Comparison of ENCODE assay signal across 13 cellular contexts in genomic region chr9:92723299-92723625, GRCh38. TPM values are rescaled to one million over a fixed set of nuclear protein-coding genes. Genes with fewer than 3 reads are reported as not detected.
DNase-seq lines count a peak whose midpoint lies in the region; ATAC-seq and TF ChIP-seq lines count a peak whose summit lies in the region.
"Had no signal": no experiment of that assay in that cellular context is flagged by ENCODE, and none has a peak within 500 bp of the region (broad histone marks: within the 10 kb centered on the region; RNA-seq: fewer than 3 reads in every experiment).

No MANE protein-coding gene starts in this region.

- H3K9me3 Mint-ChIP-seq in activated naive CD4-positive, alpha-beta T cell treated with anti-CD3 and anti-CD28 coated beads, Interleukin-2, amount 50 U/mL, for 24 hours, result no peaks in the 10 kb centered on the region
- no peaks in the 10 kb centered on the region for H3K9me3 Mint-ChIP-seq in chondrocyte (ENCODE audit: low read depth)
- no peaks in the 10 kb centered on the region for H3K9me3 Mint-ChIP-seq in memory B cell
- H3K9me3 Mint-ChIP-seq: activated T-helper 1 cell treated with anti-CD3 and anti-CD28 coated beads, Interleukin-12 subunit alpha, Interleukin-12 subunit beta, Interleukin-2, Interleukin-4 antibody, amounts not matched to agents 30 ng/mL and 10 ng/mL and 1 ng/mL, durations not matched to agents 14 hours and 24 hours and 36 hours had no signal

- no peak for DNase-seq in activated naive CD4-positive, alpha-beta T cell treated with Interleukin-2 at 50 U/mL for 16 hours
- no peak for DNase-seq in chondrocyte (ENCODE audit: low spot score)
- no peak for DNase-seq in memory B cell (ENCODE audit: low spot score in 2 of 2)
- DNase-seq in NCI-H446 (lab: John Stamatoyannopoulos, UW), result no peak
- DNase-seq in NCI-H1436 treated with DMSO at 0.1 percent for 48 hours (lab: John Stamatoyannopoulos, UW), result no peak
- DNase-seq in NCI-H82 treated with DMSO at 0.1 percent for 48 hours (lab: John Stamatoyannopoulos, UW; ENCODE audit: unreplicated experiment), result no peak
- DNase-seq: NCI-H69, psoas muscle, T-helper 9 cell had no signal

- TF ChIP-seq CTCF in chondrocyte (IDR thresholded peaks at IDR 0.05), result no peak

- ATAC-seq in memory B cell (ENCODE audit: low read depth) (no peak), HG03521 (IDR thresholded peaks at IDR 0.05; ENCODE audit: unreplicated experiment) (no peak)
- ATAC-seq: A549, psoas muscle had no signal

- H3K4me1 Mint-ChIP-seq in activated naive CD4-positive, alpha-beta T cell treated with anti-CD3 and anti-CD28 coated beads, Interleukin-2, amount 50 U/mL, for 24 hours, result no peaks in the 10 kb centered on the region
- H3K4me1 Mint-ChIP-seq in chondrocyte (ENCODE audit: low read depth) (peaks cover 21% of the 10 kb centered on the region), memory B cell (peaks cover 62% of the 10 kb centered on the region)

- no peak overlapping the region for H3K4me3 Mint-ChIP-seq in activated naive CD4-positive, alpha-beta T cell treated with anti-CD3 and anti-CD28 coated beads, Interleukin-2, amount 50 U/mL, for 24 hours
- H3K4me3 Mint-ChIP-seq in chondrocyte (ENCODE audit: unreplicated experiment), result no peak overlapping the region
- H3K4me3 Mint-ChIP-seq in memory B cell, result no peak overlapping the region
- H3K4me3 Mint-ChIP-seq: activated T-helper 1 cell treated with anti-CD3 and anti-CD28 coated beads, Interleukin-12 subunit alpha, Interleukin-12 subunit beta, Interleukin-2, Interleukin-4 antibody, amounts not matched to agents 30 ng/mL and 10 ng/mL and 1 ng/mL, durations not matched to agents 14 hours and 24 hours and 36 hours had no signal

- peak overlapping the region; percentile 1 for H3K27ac Mint-ChIP-seq in activated naive CD4-positive, alpha-beta T cell treated with anti-CD3 and anti-CD28 coated beads, Interleukin-2, amount 50 U/mL, for 24 hours
- H3K27ac Mint-ChIP-seq in chondrocyte (ENCODE audit: unreplicated experiment) (peak overlapping the region; percentile 29), memory B cell (peak overlapping the region; percentile 42)
- H3K27ac Mint-ChIP-seq: activated T-helper 1 cell treated with anti-CD3 and anti-CD28 coated beads, Interleukin-12 subunit alpha, Interleukin-12 subunit beta, Interleukin-2, Interleukin-4 antibody, amounts not matched to agents 30 ng/mL and 10 ng/mL and 1 ng/mL, durations not matched to agents 14 hours and 24 hours and 36 hours had no signal

- no peaks in the 10 kb centered on the region for H3K27me3 Mint-ChIP-seq in activated naive CD4-positive, alpha-beta T cell treated with anti-CD3 and anti-CD28 coated beads, Interleukin-2, amount 50 U/mL, for 24 hours
- no peaks in the 10 kb centered on the region for H3K27me3 Mint-ChIP-seq in chondrocyte (ENCODE audit: low read depth)
- H3K27me3 Mint-ChIP-seq in memory B cell, result no peaks in the 10 kb centered on the region

- H3K36me3 Mint-ChIP-seq in activated naive CD4-positive, alpha-beta T cell treated with anti-CD3 and anti-CD28 coated beads, Interleukin-2, amount 50 U/mL, for 24 hours, result peaks cover 4% of the 10 kb centered on the region
- H3K36me3 Mint-ChIP-seq in chondrocyte (ENCODE audit: low read depth) (peaks cover 27% of the 10 kb centered on the region), memory B cell (peaks cover 31% of the 10 kb centered on the region)

RNA-seq across cellular contexts. Expression of gene BICD2, which starts 41.4 kb away (rescaled TPM):
- total RNA-seq in chondrocyte, result 41.4 to 46.4 TPM (median 41.9 TPM) in 3 replicates

RNA-seq across cellular contexts. Expression of gene IPPK, which starts 53.3 kb away (rescaled TPM):
- total RNA-seq in chondrocyte, result 8.7 to 9.3 TPM (median 8.9 TPM) in 3 replicates
